8 cellular contexts compared by ENCODE assay signal in genomic region chr2:224281374-224281773, GRCh38.
"Had no signal": no experiment of that assay in that cellular context is flagged by ENCODE, and none has a peak within 500 bp of the region (broad histone marks: within the 10 kb centered on the region; RNA-seq: fewer than 3 reads in every experiment).

No MANE protein-coding gene starts in this region.

- FAIRE-seq: G401.6, GM12878, GM12891, GM12892, GM18507, GM19239 had no signal

- H3K4me3 ChIP-seq: GM12878 had no signal

- ATAC-seq: GM12878 had no signal

- DNase-seq: GDM1, GF-D8 had no signal
